In genomic region chr6:132490024-132490423, GRCh38 we compare ENCODE assay signal across 9 cellular contexts. TPM values are rescaled to one million over a fixed set of nuclear protein-coding genes. Genes with fewer than 3 reads are reported as not detected.
DNase-seq lines count a peak whose midpoint lies in the region; ATAC-seq and TF ChIP-seq lines count a peak whose summit lies in the region.
"Had no signal": no experiment of that assay in that cellular context is flagged by ENCODE, and none has a peak within 500 bp of the region (broad histone marks: within the 10 kb centered on the region; RNA-seq: fewer than 3 reads in every experiment).

No MANE protein-coding gene starts in this region.

- H3K27ac ChIP-seq in substantia nigra (ENCODE audit: low read depth, low read length, poor library complexity, severe bottlenecking) (peak overlapping the region; percentile 24), prostate gland (peak overlapping the region in 1 of 2 donors; percentile 12)
- H3K27ac ChIP-seq: VCaP had no signal

- H3K27me3 ChIP-seq in prostate gland (replicated peaks; ENCODE audit: insufficient read depth) = no peaks in the 10 kb centered on the region

- H3K4me3 ChIP-seq in fibroblast of pulmonary artery (replicated peaks; ENCODE audit: low read depth, low read length) (no peak overlapping the region), prostate gland (no peak overlapping the region)

- no peaks in the 10 kb centered on the region for H3K9me3 ChIP-seq in prostate gland

- WGBS in prostate gland = 70% methylated on average over 6 of the region's 6 CpGs

- ATAC-seq in GM19351 (IDR thresholded peaks at IDR 0.05; ENCODE audit: unreplicated experiment) (peak; percentile 37), HG03045 (IDR thresholded peaks at IDR 0.05; ENCODE audit: unreplicated experiment) (peak; percentile 46)

- TF ChIP-seq CTCF in fibroblast of pulmonary artery (IDR thresholded peaks at IDR 0.05; ENCODE audit: low read length, missing control alignments) (no peak), prostate gland (IDR thresholded peaks at IDR 0.05) (no peak)

- H3K4me1 ChIP-seq in prostate gland (replicated peaks) = no peaks in the 10 kb centered on the region

- H3K36me3 ChIP-seq in prostate gland = no peaks in the 10 kb centered on the region

- intact Hi-C loops in prostate gland (cut with DNase I) = no loop called here

- DNase-seq in fibroblast of pulmonary artery (ENCODE audit: low read depth) (peak; percentile 52), substantia nigra (lab: John Stamatoyannopoulos, UW) (peak in 5 of 49 donors; percentile 14 to 39 (median 25)), erythroblast (lab: John Stamatoyannopoulos, UW) (no peak), prostate gland (ENCODE audit: low spot score) (no peak), T-helper 1 cell (no peak)
- DNase-seq in stimulated activated CD4-positive, alpha-beta T cell treated with anti-CD3 and anti-CD28 coated beads, Interleukin-4, amount 100 ng/mL, for 24 hours = no peak

- TF ChIP-seq POLR2A in erythroblast (IDR thresholded peaks at IDR 0.05; ENCODE audit: low read length) = no peak
- TF ChIP-seq POLR2A in prostate gland (IDR thresholded peaks at IDR 0.05) = no peak

RNA-seq across cellular contexts. Expression of gene STX7, which starts 22.9 kb away (rescaled TPM):
- total RNA-seq in prostate gland = 10 to 100 TPM; 17.6 to 27.1 TPM

RNA-seq across cellular contexts. Expression of gene TAAR9, which starts 48.1 kb away (rescaled TPM):
- not detected for total RNA-seq in prostate gland
